Comparison of ENCODE assay signal across 9 cellular contexts in the genomic region with DNA sequence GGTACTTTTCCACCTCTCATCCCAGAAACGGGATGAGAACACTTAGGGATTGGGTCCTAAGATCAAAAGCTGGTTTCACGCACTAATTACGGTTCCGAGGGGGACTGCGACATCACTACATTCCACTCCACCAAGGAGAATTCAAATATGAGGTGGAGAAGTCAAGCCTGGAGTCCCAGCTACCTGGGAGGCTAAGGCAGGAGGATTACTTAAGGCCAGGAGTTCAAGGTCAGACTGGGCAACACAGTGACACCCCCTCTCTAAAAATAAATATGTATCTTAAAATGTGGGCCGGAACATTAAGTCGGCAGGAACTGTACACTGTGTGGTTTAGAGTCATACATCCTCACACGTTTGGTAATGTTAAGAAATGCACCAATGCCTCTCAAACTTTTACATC. TPM values are rescaled to one million over a fixed set of nuclear protein-coding genes. Genes with fewer than 3 reads are reported as not detected.
DNase-seq lines count a peak whose midpoint lies in the region; ATAC-seq and TF ChIP-seq lines count a peak whose summit lies in the region.
"Had no signal": no experiment of that assay in that cellular context is flagged by ENCODE, and none has a peak within 500 bp of the region (broad histone marks: within the 10 kb centered on the region; RNA-seq: fewer than 3 reads in every experiment).

No MANE protein-coding gene starts in this region.

- no peaks in the 10 kb centered on the region for H3K9me3 Mint-ChIP-seq in IgD-negative memory B cell
- no peaks in the 10 kb centered on the region for H3K9me3 Mint-ChIP-seq in naive thymus-derived CD8-positive, alpha-beta T cell

- H3K27me3 Mint-ChIP-seq in IgD-negative memory B cell: no peaks in the 10 kb centered on the region
- H3K27me3 Mint-ChIP-seq in naive thymus-derived CD8-positive, alpha-beta T cell: peaks cover 0 to 2% (median 0%) of the 10 kb centered on the region in 5 donors

- WGBS in thyroid gland, 2 donors: 75 to 83% methylated on average over 8 of the region's 8 CpGs

- DNase-seq in AG10803 (ENCODE audit: low read depth) (no peak), brain microvascular endothelial cell (no peak), LoVo (ENCODE audit: low spot score) (no peak), DMS 273 (lab: John Stamatoyannopoulos, UW; ENCODE audit: unreplicated experiment) (no peak), thyroid gland (no peak)
- no peak for DNase-seq in naive thymus-derived CD8-positive, alpha-beta T cell
- DNase-seq: NCI-H69 had no signal

- H3K4me3 Mint-ChIP-seq in IgD-negative memory B cell: peak overlapping the region; percentile 89 to 98 (median 96)
- H3K4me3 Mint-ChIP-seq in naive thymus-derived CD8-positive, alpha-beta T cell: peak overlapping the region; percentile 7 to 97 (median 95)

- H3K4me3 ChIP-seq in AG10803 (ENCODE audit: low read length) (peak overlapping the region; percentile 95), brain microvascular endothelial cell (ENCODE audit: low read depth, low read length) (peak overlapping the region; percentile 95), thyroid gland (replicated peaks in 1 of 3) (no peak overlapping the region)

- ATAC-seq in naive thymus-derived CD8-positive, alpha-beta T cell: no peak
- ATAC-seq in HG03159 (IDR thresholded peaks at IDR 0.05; ENCODE audit: unreplicated experiment): no peak

- peaks cover 36% of the 10 kb centered on the region for H3K36me3 ChIP-seq in brain microvascular endothelial cell (replicated peaks)
- peaks cover 18 to 29% of the 10 kb centered on the region in 2 donors for H3K36me3 ChIP-seq in thyroid gland

- H3K27ac ChIP-seq in brain microvascular endothelial cell: peak overlapping the region; percentile 98
- no peak overlapping the region for H3K27ac ChIP-seq in thyroid gland

- in situ Hi-C loops in brain microvascular endothelial cell (cut with HindIII; ENCODE audit: low pct_ligation_motif_present, low sequenced_read_pairs): no loop called here

- H3K9me3 ChIP-seq in thyroid gland: no peaks in the 10 kb centered on the region

- no peak for TF ChIP-seq POLR2A in thyroid gland (IDR thresholded peaks at IDR 0.05)

- peaks cover 4% of the 10 kb centered on the region for H3K36me3 Mint-ChIP-seq in IgD-negative memory B cell
- peaks cover 0 to 39% (median 3%) of the 10 kb centered on the region in 3 donors for H3K36me3 Mint-ChIP-seq in naive thymus-derived CD8-positive, alpha-beta T cell

- TF ChIP-seq CTCF in AG10803 (conservative IDR thresholded peaks at IDR 0.05; ENCODE audit: low read length) (no peak), brain microvascular endothelial cell (IDR thresholded peaks at IDR 0.05; ENCODE audit: low read depth, low read length, missing control alignments) (no peak), thyroid gland (IDR thresholded peaks at IDR 0.05) (no peak)

- POLR2A ChIA-PET in naive thymus-derived CD8-positive, alpha-beta T cell (lab: Charles Lee): interaction anchor here (1.7 kb wide), 1 partner anchor 24 kb away, joined by 4 read pairs; no protein-coding TSS in a partner anchor

- H3K4me1 ChIP-seq in thyroid gland: peaks cover 11 to 29% of the 10 kb centered on the region in 2 donors

- intact Hi-C loops in thyroid gland (cut with DNase I): no loop called here

- peak overlapping the region in 1 of 3 donors; percentile 89 for H3K27ac Mint-ChIP-seq in IgD-negative memory B cell
- H3K27ac Mint-ChIP-seq in naive thymus-derived CD8-positive, alpha-beta T cell: peak overlapping the region in 6 of 10 donors; percentile 8 to 98 (median 96)

- H3K27me3 ChIP-seq in brain microvascular endothelial cell (replicated peaks) (no peaks in the 10 kb centered on the region), thyroid gland (no peaks in the 10 kb centered on the region)

- H3K4me1 Mint-ChIP-seq in IgD-negative memory B cell: peaks cover 12 to 18% (median 17%) of the 10 kb centered on the region in 3 donors
- peaks cover 22 to 47% (median 38%) of the 10 kb centered on the region in 4 donors for H3K4me1 Mint-ChIP-seq in naive thymus-derived CD8-positive, alpha-beta T cell

RNA-seq across cellular contexts. Expression of a gene that starts 1.6 kb away (rescaled TPM):
- polyA plus RNA-seq in IgD-negative memory B cell: 10.3 TPM
- 10 to 100 TPM; 57.4 to 64.7 TPM for total RNA-seq in naive thymus-derived CD8-positive, alpha-beta T cell
- 1 to 10 TPM; 4.7 to 7.4 (median 6.2) TPM for polyA plus RNA-seq in naive thymus-derived CD8-positive, alpha-beta T cell
- 100 to 1,000 TPM in 3 of 4 donors, 10 to 100 TPM in 1; 94.6 to 140 (median 118) TPM for total RNA-seq in thyroid gland

RNA-seq across cellular contexts. Expression of a gene that starts 1.8 kb away (rescaled TPM):
- polyA plus RNA-seq in IgD-negative memory B cell: 25.4 TPM
- total RNA-seq in naive thymus-derived CD8-positive, alpha-beta T cell: 10 to 100 TPM; 11.7 to 12.1 TPM
- polyA plus RNA-seq in naive thymus-derived CD8-positive, alpha-beta T cell: 10 to 100 TPM; 33.5 to 46.8 (median 34.3) TPM
- 10 to 100 TPM; 18.5 to 50.2 (median 49.2) TPM for total RNA-seq in thyroid gland

RNA-seq across cellular contexts. Expression of a gene that starts 48.0 kb away (rescaled TPM):
- 27.6 TPM for polyA plus RNA-seq in IgD-negative memory B cell
- 10 to 100 TPM; 20.7 to 25.4 TPM for total RNA-seq in naive thymus-derived CD8-positive, alpha-beta T cell
- 10 to 100 TPM; 24.7 to 30.0 (median 28.9) TPM for polyA plus RNA-seq in naive thymus-derived CD8-positive, alpha-beta T cell
- total RNA-seq in thyroid gland: 10 to 100 TPM in 3 of 4 donors, 1 to 10 TPM in 1; 8.3 to 19.2 (median 16.6) TPM

RNA-seq across cellular contexts. Expression of a gene that starts 48.4 kb away (rescaled TPM):
- polyA plus RNA-seq in IgD-negative memory B cell: 36.4 TPM
- 10 to 100 TPM; 45.6 to 46.5 TPM for total RNA-seq in naive thymus-derived CD8-positive, alpha-beta T cell
- 10 to 100 TPM; 26.4 to 43.4 (median 33.4) TPM for polyA plus RNA-seq in naive thymus-derived CD8-positive, alpha-beta T cell
- 100 to 1,000 TPM in 3 of 4 donors, 10 to 100 TPM in 1; 71.8 to 137 (median 108) TPM for total RNA-seq in thyroid gland

Comparison
In these comparisons a context has a peak if more than half of its experiments do, and no peak if none do; other contexts are left out.
1. H3K4me3 ChIP-seq: peak in AG10803 (single experiment) and brain microvascular endothelial cell (single experiment); none in thyroid gland (0 of 3).